Comparison of ENCODE assay signal across 1 cellular context in genomic region chr3:128549283-128550112, GRCh38.
TF ChIP-seq lines count a peak whose summit lies in the region.

No MANE protein-coding gene starts in this region.

TF ChIP-seq in K562, 482 proteins besides CTCF, POLR2A, EP300 and RAD21 (continued from another document and continues in another):
- TF ChIP-seq USF2 (CRISPR knock-in tag; IDR thresholded peaks at IDR 0.05) (no peak), DMBX1 (CRISPR knock-in tag; IDR thresholded peaks at IDR 0.05; ENCODE audit: borderline replicate concordance) (peak; percentile 82), CREM (IDR thresholded peaks at IDR 0.05; ENCODE audit: low read depth) (peak; percentile 24; the same call in 1 of the 2 replicates), ZNF717 (CRISPR knock-in tag; IDR thresholded peaks at IDR 0.05) (no peak), CLOCK (CRISPR knock-in tag; IDR thresholded peaks at IDR 0.05; ENCODE audit: borderline replicate concordance) (no peak), ZBTB11 (CRISPR knock-in tag; IDR thresholded peaks at IDR 0.05) (peak in 1 of 3 experiments; percentile 26; a peak in 1 of 6 replicates), SMAD2 (IDR thresholded peaks at IDR 0.05; ENCODE audit: low read depth, low read length) (no peak), ZBTB49 (CRISPR knock-in tag; IDR thresholded peaks at IDR 0.05; ENCODE audit: borderline replicate concordance) (no peak), BHLHE40 (IDR thresholded peaks at IDR 0.05; ENCODE audit: low read length) (peak; percentile 63), ZNF282 (CRISPR knock-in tag; IDR thresholded peaks at IDR 0.05) (no peak), MAZ (CRISPR knock-in tag; conservative IDR thresholded peaks at IDR 0.05 in 1 of 2, IDR thresholded peaks at IDR 0.05 in 1 of 2) (peak in 1 of 2 experiments; percentile 83; a peak in 2 of 4 replicates), SIX5 (IDR thresholded peaks at IDR 0.05; ENCODE audit: borderline replicate concordance in 1 of 2, insufficient read depth in 1 of 2, low read depth in 1 of 2, low read length in 2 of 2) (no peak), ZHX1 (conservative IDR thresholded peaks at IDR 0.05; ENCODE audit: low read length) (no peak), SMARCC2 (IDR thresholded peaks at IDR 0.05; ENCODE audit: low read depth) (0 out of 2 replicates have a peak, but pooled peaks have one; percentile 39), RBFOX2 (IDR thresholded peaks at IDR 0.05; ENCODE audit: low read depth, low read length) (peak; percentile 75), FOXK2 (conservative IDR thresholded peaks at IDR 0.05 in 1 of 2, IDR thresholded peaks at IDR 0.05 in 1 of 2; ENCODE audit: low read depth in 2 of 2) (peak in 1 of 2 experiments; percentile 19; a peak in 1 of 4 replicates), IFI16 (CRISPR knock-in tag; IDR thresholded peaks at IDR 0.05) (no peak), C11orf30 (IDR thresholded peaks at IDR 0.05; ENCODE audit: low read depth) (no peak), ARID3B (CRISPR knock-in tag; IDR thresholded peaks at IDR 0.05; ENCODE audit: borderline replicate concordance) (no peak), BRCA1 (IDR thresholded peaks at IDR 0.05) (no peak), BRCA1 (CRISPR knock-in tag; IDR thresholded peaks at IDR 0.05) (no peak), MBD1 (CRISPR knock-in tag; IDR thresholded peaks at IDR 0.05) (no peak), ZNF589 (CRISPR knock-in tag; IDR thresholded peaks at IDR 0.05; ENCODE audit: low read depth) (no peak), ETV1 (tag; conservative IDR thresholded peaks at IDR 0.05; ENCODE audit: low read depth) (peak; percentile 38; the same call in 1 of the 2 replicates), RBM14 (IDR thresholded peaks at IDR 0.05; ENCODE audit: borderline replicate concordance, insufficient read depth, low read depth, low read length) (no peak), CHD2 (IDR thresholded peaks at IDR 0.05; ENCODE audit: low read depth, low read length) (peak; percentile 23; the same call in 1 of the 2 replicates), CXXC5 (CRISPR knock-in tag; IDR thresholded peaks at IDR 0.05) (peak; percentile 40; the same call in 1 of the 2 replicates), ZKSCAN3 (CRISPR knock-in tag; IDR thresholded peaks at IDR 0.05) (no peak), FOXJ3 (CRISPR knock-in tag; IDR thresholded peaks at IDR 0.05) (no peak), JUN (IDR thresholded peaks at IDR 0.05; ENCODE audit: borderline replicate concordance, low read depth, low read length) (peak; percentile 78), JUN (CRISPR knock-in tag; IDR thresholded peaks at IDR 0.05; ENCODE audit: borderline replicate concordance) (no peak), KLF10 (CRISPR knock-in tag; IDR thresholded peaks at IDR 0.05) (no peak), SOX6 (IDR thresholded peaks at IDR 0.05) (0 out of 2 replicates have a peak, but pooled peaks have one; percentile 36), ZBTB9 (CRISPR knock-in tag; IDR thresholded peaks at IDR 0.05) (0 out of 2 replicates have a peak, but pooled peaks have one; percentile 35), ZNF239 (CRISPR knock-in tag; IDR thresholded peaks at IDR 0.05) (no peak), ZNF507 (tag; conservative IDR thresholded peaks at IDR 0.05) (no peak), JUND (IDR thresholded peaks at IDR 0.05; ENCODE audit: borderline replicate concordance, low read depth, low read length) (peak; percentile 89), JUND (tag; IDR thresholded peaks at IDR 0.05; ENCODE audit: borderline replicate concordance, low read depth, low read length) (no peak; the same call in 2 of the 3 replicates), ZSCAN29 (IDR thresholded peaks at IDR 0.05) (no peak), ETV6 (IDR thresholded peaks at IDR 0.05; ENCODE audit: borderline replicate concordance in 1 of 2, low read depth in 2 of 2, low read length in 1 of 2) (peak in 1 of 2 experiments; percentile 27; a peak in 1 of 4 replicates), ETV6 (CRISPR knock-in tag; IDR thresholded peaks at IDR 0.05; ENCODE audit: borderline replicate concordance) (no peak), HMGN3 (IDR thresholded peaks at IDR 0.05; ENCODE audit: borderline replicate concordance, extremely low read depth, insufficient read length, low read depth, low read length) (peak; percentile 63), MCM5 (IDR thresholded peaks at IDR 0.05; ENCODE audit: low read depth) (no peak), ZNF347 (CRISPR knock-in tag; IDR thresholded peaks at IDR 0.05; ENCODE audit: low read depth) (no peak), MEF2D (tag; conservative IDR thresholded peaks at IDR 0.05; ENCODE audit: low read depth) (no peak), RCOR1 (IDR thresholded peaks at IDR 0.05; ENCODE audit: borderline replicate concordance in 1 of 2, low read depth in 2 of 2, low read length in 2 of 2) (0 out of 4 replicates have a peak, but pooled peaks of 1 of the 2 experiments have one; percentile 51), ZNF778 (CRISPR knock-in tag; IDR thresholded peaks at IDR 0.05) (no peak)
